ENCODE assay signal across 8 cellular contexts in the genomic region with DNA sequence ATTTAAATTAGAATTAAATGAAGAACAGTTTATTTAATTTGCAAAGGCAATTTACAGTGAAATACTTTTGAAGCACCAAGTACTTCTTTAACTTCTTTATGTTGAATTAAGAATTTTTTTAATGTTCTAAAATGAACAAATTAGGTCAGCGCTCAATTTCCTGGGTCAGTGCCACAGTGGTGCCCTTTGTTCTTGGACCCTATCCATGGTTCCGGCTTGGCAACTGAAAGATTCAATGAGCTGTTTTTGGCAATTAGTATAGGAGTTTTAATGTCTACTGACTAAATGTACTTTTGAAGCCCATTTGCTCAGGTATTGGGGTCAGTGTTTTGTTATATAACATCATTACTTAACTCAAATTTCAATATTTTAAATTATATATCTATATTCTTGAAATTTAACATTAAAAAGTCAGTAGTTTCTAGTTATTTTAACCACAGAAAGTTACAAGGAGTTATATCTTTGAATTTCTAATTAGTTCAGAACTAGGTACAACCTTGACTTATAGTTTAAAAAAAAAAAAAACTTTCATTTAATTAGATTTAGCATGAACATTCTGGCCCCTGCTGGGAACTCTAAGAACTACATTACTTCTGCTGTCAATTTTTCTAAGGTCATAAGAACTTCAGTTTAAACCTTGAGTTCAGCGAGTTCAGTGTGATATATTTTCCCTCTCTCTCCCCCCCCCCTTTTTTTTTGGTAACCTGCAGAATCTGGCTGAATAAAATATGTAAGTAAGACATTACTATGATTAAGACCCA. TPM values are rescaled to one million over a fixed set of nuclear protein-coding genes. Genes with fewer than 3 reads are reported as not detected.
DNase-seq lines count a peak whose midpoint lies in the region; ATAC-seq, FAIRE-seq and TF ChIP-seq lines count a peak whose summit lies in the region.

No MANE protein-coding gene starts in this region.

- H3K4me3 ChIP-seq in K562 (no peak overlapping the region), vagina (no peak overlapping the region)

- intact Hi-C loops in K562 (cut with micrococcal nuclease) (loop anchor here (1.0 to 5.0 kb wide), 5 partner anchors 46 to 409 kb away; a partner anchor contains a TSS), left colon (cut with DNase I, micrococcal nuclease) (loop anchor here in 1 of 2 donors (5.0 kb wide), 1 partner anchor 323 kb away; no protein-coding TSS in a partner anchor), vagina (cut with DNase I) (no loop called here)

- H3K4me1 ChIP-seq in K562 (replicated peaks in 1 of 2; ENCODE audit: control insufficient read depth in 2 of 2, insufficient read depth in 2 of 2, low read length in 2 of 2) (no peaks in the 10 kb centered on the region), vagina (no peaks in the 10 kb centered on the region)

- no TSS peak for BruUV-seq in K562 (replicated peaks; lab: Mats Ljungman, UMichigan)

- peak; percentile 50 to 72 for TF ChIP-seq RAD21 in K562 (CRISPR knock-in tag; conservative IDR thresholded peaks at IDR 0.05 in 1 of 2, IDR thresholded peaks at IDR 0.05 in 1 of 2)

- WGBS in K562 (ENCODE audit: insufficient coverage, low coverage, missing lambda C conversion rate) = 56% methylated on average over 3 of the region's 3 CpGs

- H2AFZ ChIP-seq in K562 (ENCODE audit: low read depth, low read length) = no peak overlapping the region

- no peaks in the 10 kb centered on the region for H3K27me3 ChIP-seq in K562 (ENCODE audit: control insufficient read depth in 2 of 2, insufficient read depth in 2 of 2, low read length in 2 of 2)
- no peaks in the 10 kb centered on the region for H3K27me3 ChIP-seq in vagina

- TF ChIP-seq POLR2A in K562 (conservative IDR thresholded peaks at IDR 0.05) = no peak
- no peak for TF ChIP-seq POLR2A in vagina (IDR thresholded peaks at IDR 0.05)

- no peak for TF ChIP-seq EP300 in K562 (IDR thresholded peaks at IDR 0.05; ENCODE audit: low read length)

- ATAC-seq in HG03558 (IDR thresholded peaks at IDR 0.05; ENCODE audit: extremely low read depth, unreplicated experiment) = peak; percentile 57
- peak; percentile 54; the same call in 1 of the 3 replicates for ATAC-seq in K562
- peak; percentile 63 for ATAC-seq in left colon
- no peak for ATAC-seq in GM19397 (IDR thresholded peaks at IDR 0.05; ENCODE audit: unreplicated experiment)

- H3K9me3 ChIP-seq in K562 (replicated peaks; ENCODE audit: control insufficient read depth, insufficient read depth, low read depth, low read length) (no peaks in the 10 kb centered on the region), vagina (no peaks in the 10 kb centered on the region)

- no peak for FAIRE-seq in K562 (lab: Jason Lieb, UNC)

- no peaks in the 10 kb centered on the region for H4K20me1 ChIP-seq in K562 (replicated peaks; ENCODE audit: control insufficient read depth, insufficient read depth, low read length)

- H3K36me3 ChIP-seq in K562 (ENCODE audit: control insufficient read depth, insufficient read depth, low read length) (no peaks in the 10 kb centered on the region), vagina (no peaks in the 10 kb centered on the region)

- H3K4me2 ChIP-seq in K562 (ENCODE audit: insufficient read depth, low read length) = no peak overlapping the region

- POLR2A ChIA-PET in K562 (lab: Yijun Ruan, JAX) = interaction anchor here (1.0 kb wide), 1 partner anchor 14 kb away, joined by 3 read pairs; no protein-coding TSS in a partner anchor

- no peak overlapping the region for H3K27ac ChIP-seq in K562 (ENCODE audit: extremely low read depth, low read depth, low read length)
- H3K27ac ChIP-seq in vagina = no peak overlapping the region

- CTCF ChIA-PET in K562 (lab: Yijun Ruan, JAX; ENCODE audit: low intra/inter-chr PET ratio) = interaction anchor here (0.7 to 2.2 kb wide), 6 partner anchors 44 to 427 kb away, joined by 3 to 15 read pairs (median 6); a partner anchor contains a TSS

- no peak overlapping the region for H3K9ac ChIP-seq in K562 (ENCODE audit: insufficient read depth in 1 of 2, low read depth in 2 of 2, low read length in 2 of 2)

- DNase-seq in ACHN (peak; percentile 84), GM03348 (ENCODE audit: low spot score) (peak; percentile 56), NCI-H82 (lab: John Stamatoyannopoulos, UW) (peak; percentile 82), K562 (ENCODE audit: extremely low read depth in 1 of 4, low spot score in 3 of 4) (peak; percentile 9 to 58 (median 14)), left colon (peak in 1 of 2 donors; percentile 21), vagina (ENCODE audit: extremely low spot score in 2 of 2) (no peak)

- H3K79me2 ChIP-seq in K562 (ENCODE audit: control insufficient read depth, insufficient read depth, low read length) = no peaks in the 10 kb centered on the region

- in situ Hi-C loops in ACHN (cut with HindIII; ENCODE audit: low pct_ligation_motif_present, low pct_unique_long_range_greater_than_20kb, low sequenced_read_pairs) (loop anchor here (25.0 kb wide), 1 partner anchor 283 kb away; a partner anchor contains a TSS), K562 (cut with MboI) (loop anchor here (25.0 kb wide), 1 partner anchor 583 kb away; no protein-coding TSS in a partner anchor)

- TF ChIP-seq CTCF in K562 (IDR thresholded peaks at IDR 0.05 in 2 of 3, conservative IDR thresholded peaks at IDR 0.05 in 1 of 3; ENCODE audit: insufficient read depth in 2 of 3, low read depth in 1 of 3, low read length in 3 of 3) (peak; percentile 39 to 67 (median 55); a peak in 3 of 6 replicates), vagina (IDR thresholded peaks at IDR 0.05) (peak; percentile 23 to 56 (median 41))

- H3K9me1 ChIP-seq in K562 (ENCODE audit: control insufficient read depth, insufficient read depth, low read length) = no peaks in the 10 kb centered on the region

TF ChIP-seq in K562, 482 proteins besides CTCF, POLR2A, EP300 and RAD21:
- TF ChIP-seq ZNF384 (IDR thresholded peaks at IDR 0.05; ENCODE audit: low read depth, low read length) = peak; percentile 94
- 0 out of 2 replicates have a peak, but pooled peaks have one; percentile 22 for TF ChIP-seq SMC3 (conservative IDR thresholded peaks at IDR 0.05; ENCODE audit: insufficient read depth, low read depth, low read length)
- no peak for TF ChIP-seq HDAC2 (IDR thresholded peaks at IDR 0.05)

RNA-seq across cellular contexts. Expression of a gene that starts 7.6 kb away (rescaled TPM):
- total RNA-seq in K562 (2011; cell fraction: chromatin; rRNA removed; ENCODE audit: low replicate concordance) = not detected in 2 replicates
- not detected in 2 replicates for total RNA-seq in K562 (2011; cell fraction: nucleolus; rRNA removed)
- total RNA-seq in K562 (2011; cell fraction: nucleoplasm; rRNA removed) = not detected in 2 replicates
- total RNA-seq in K562 (2014; rRNA removed) (not detected in 2 replicates), K562 (2014; rRNA removed; fragmentation: Illumina TruSeq; extraction: Trizol) (not detected in 2 replicates), K562 (2015; rRNA removed; fragmentation: Illumina TruSeq; extraction: Trizol) (not detected in 2 replicates), K562 (2021) (not detected in 2 replicates), left colon (under 1 TPM; 0.09 to 0.17 TPM), vagina (0.74 TPM)
- polyA plus RNA-seq in K562 (2011; rRNA removed) (not detected in 2 replicates), K562 (2014; fragmentation: Illumina TruSeq; extraction: Trizol) (not detected in 2 replicates), K562 (2014; fragmentation: Nextera tagmentation; extraction: Ambion mirVana) (not detected), K562 (2014; rRNA removed) (not detected in 2 replicates)
- polyA plus RNA-seq in K562 (2011; cell fraction: cytosol; rRNA removed) = not detected in 2 replicates
- polyA plus RNA-seq in K562 (2011; cell fraction: nucleus; rRNA removed) = not detected in 2 replicates
- 0.03 TPM in 1 of 2 replicates, not detected in the other for polyA plus RNA-seq in K562 (2012)
- polyA minus RNA-seq in K562 (2011; rRNA and poly(A)+ RNA removed) = not detected in 2 replicates
- polyA minus RNA-seq in K562 (2011; cell fraction: cytosol; rRNA and poly(A)+ RNA removed) = not detected in 2 replicates
- polyA minus RNA-seq in K562 (2011; cell fraction: nucleus; rRNA and poly(A)+ RNA removed) = not detected in 2 replicates

Comparison
In these comparisons a context has a peak if more than half of its experiments do, and no peak if none do; other contexts are left out.
1. DNase-seq: peak in ACHN (single experiment), GM03348 (single experiment), NCI-H82 (single experiment) and K562 (4 of 4); none in vagina (0 of 2).